8 cellular contexts compared by ENCODE assay signal in the genomic region with DNA sequence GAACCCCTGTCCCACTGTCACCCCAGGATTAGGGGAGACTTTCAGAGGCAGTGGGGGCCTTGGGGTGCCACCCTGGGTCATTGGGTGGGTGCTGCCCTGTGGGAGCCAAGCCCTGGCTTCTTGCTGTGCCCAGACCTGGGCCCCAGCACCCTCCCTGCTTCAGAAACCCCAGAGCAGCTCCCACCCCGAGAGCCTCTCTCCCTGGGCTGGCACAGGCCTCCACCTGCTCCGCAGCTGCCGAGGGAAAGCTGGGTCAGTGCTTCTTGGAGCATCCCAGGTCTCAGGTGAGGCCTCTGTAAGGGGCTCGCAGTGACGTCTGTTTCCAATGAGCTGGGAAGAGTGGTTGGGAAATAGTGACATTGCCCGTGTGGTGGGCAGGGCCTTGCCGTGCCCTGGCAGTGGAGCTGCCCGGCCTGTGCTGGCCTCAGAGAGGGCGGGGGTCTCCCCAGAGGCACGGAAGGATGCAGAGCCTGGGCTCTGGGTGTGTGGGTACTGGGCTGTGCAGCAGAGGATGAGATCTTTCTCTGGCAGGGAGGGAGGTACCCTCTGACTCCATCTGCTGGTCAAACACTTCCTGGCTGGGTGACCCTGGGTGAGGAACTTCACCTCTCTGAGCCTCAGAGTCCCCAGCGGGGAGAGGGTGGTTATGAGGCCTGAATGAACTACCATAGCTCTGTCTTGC. TPM values are rescaled to one million over a fixed set of nuclear protein-coding genes. Genes with fewer than 3 reads are reported as not detected.
DNase-seq lines count a peak whose midpoint lies in the region; ATAC-seq, FAIRE-seq and TF ChIP-seq lines count a peak whose summit lies in the region.

No MANE protein-coding gene starts in this region.

- peaks cover 6% of the 10 kb centered on the region for H3K4me1 ChIP-seq in MM.1S (ENCODE audit: low read length)
- peaks cover 0 to 5% (median 3%) of the 10 kb centered on the region in 4 experiments; a peak in 5 of 7 replicates for H3K4me1 ChIP-seq in H1 (replicated peaks in 1 of 4; ENCODE audit: control insufficient read depth in 3 of 4, insufficient read depth in 4 of 4, low read length in 3 of 4)
- H3K4me1 ChIP-seq in psoas muscle: peaks cover 11% of the 10 kb centered on the region

- H3K14ac ChIP-seq in H1 (ENCODE audit: insufficient read length): no peak overlapping the region

- no peaks in the 10 kb centered on the region for H3K79me2 ChIP-seq in MM.1S (ENCODE audit: low read length)
- H3K79me2 ChIP-seq in H1 (ENCODE audit: control insufficient read depth in 1 of 2, insufficient read depth in 2 of 2, low read length in 2 of 2): no peaks in the 10 kb centered on the region

- intact Hi-C loops in psoas muscle (cut with DNase I): loop anchor here in 1 of 2 donors (5.0 to 10.0 kb wide), 2 partner anchors 38 to 116 kb away; no protein-coding TSS in a partner anchor

- no peak overlapping the region for H4K91ac ChIP-seq in H1 (replicated peaks; ENCODE audit: insufficient read length, low read length)

- no peaks in the 10 kb centered on the region for H3K9me3 ChIP-seq in MM.1S (replicated peaks; ENCODE audit: insufficient read depth, low read length)
- H3K9me3 ChIP-seq in H1 (ENCODE audit: insufficient read depth in 2 of 2, low read depth in 1 of 2, low read length in 1 of 2): no peaks in the 10 kb centered on the region
- H3K9me3 ChIP-seq in psoas muscle: no peaks in the 10 kb centered on the region

- H3K27ac ChIP-seq in MM.1S (ENCODE audit: low read length) (no peak overlapping the region), H1 (ENCODE audit: low read depth, low read length) (no peak overlapping the region; the same call in 1 of the 2 replicates), psoas muscle (no peak overlapping the region)

- no peak overlapping the region for H3K23ac ChIP-seq in H1 (ENCODE audit: insufficient read length)

- H3K56ac ChIP-seq in H1 (replicated peaks; ENCODE audit: insufficient read length, low read depth, low read length): no peak overlapping the region

- no peak overlapping the region for H3K18ac ChIP-seq in H1 (ENCODE audit: extremely low read depth, low read length)

- no peak overlapping the region for H3K4ac ChIP-seq in H1 (replicated peaks; ENCODE audit: insufficient read length, low read depth, low read length)

- H4K5ac ChIP-seq in H1 (ENCODE audit: insufficient read length, low read depth, low read length): no peak overlapping the region

- H3K4me3 ChIP-seq in MM.1S (ENCODE audit: low read length) (no peak overlapping the region), H1 (ENCODE audit: extremely low read depth in 1 of 4, insufficient read depth in 2 of 4, low read depth in 3 of 4, low read length in 4 of 4) (no peak overlapping the region), psoas muscle (no peak overlapping the region)

- H3K36me3 ChIP-seq in MM.1S (replicated peaks; ENCODE audit: insufficient read depth, low read length): no peaks in the 10 kb centered on the region
- peaks cover 2 to 17% (median 9%) of the 10 kb centered on the region in 4 experiments; a peak in 7 of 8 replicates for H3K36me3 ChIP-seq in H1 (ENCODE audit: control insufficient read depth in 2 of 4, insufficient read depth in 4 of 4, low read length in 3 of 4)
- H3K36me3 ChIP-seq in psoas muscle (ENCODE audit: insufficient read depth in 1 of 2, low read depth in 1 of 2): peaks cover 7 to 57% of the 10 kb centered on the region in 2 donors

- no peak for TF ChIP-seq EP300 in H1 (IDR thresholded peaks at IDR 0.05; ENCODE audit: borderline replicate concordance in 1 of 2, low read depth in 2 of 2, low read length in 2 of 2)

- TF ChIP-seq RAD21 in H1 (IDR thresholded peaks at IDR 0.05 in 1 of 2, conservative IDR thresholded peaks at IDR 0.05 in 1 of 2; ENCODE audit: low read depth in 2 of 2, low read length in 2 of 2): peak; percentile 33 to 44

- ATAC-seq in psoas muscle (no peak), GM18907 (IDR thresholded peaks at IDR 0.05; ENCODE audit: unreplicated experiment) (no peak), GM19023 (IDR thresholded peaks at IDR 0.05; ENCODE audit: unreplicated experiment) (no peak), GM21515 (IDR thresholded peaks at IDR 0.05; ENCODE audit: unreplicated experiment) (no peak)

- TF ChIP-seq CTCF in MM.1S (IDR thresholded peaks at IDR 0.05; ENCODE audit: low read length) (peak; percentile 34), H1 (IDR thresholded peaks at IDR 0.05; ENCODE audit: control extremely low read depth in 1 of 3, insufficient read depth in 1 of 3, low read depth in 1 of 3, low read length in 3 of 3) (peak; percentile 37 to 66 (median 62)), psoas muscle (IDR thresholded peaks at IDR 0.05) (peak; percentile 33)

- FAIRE-seq in H1 (lab: Jason Lieb, UNC): no peak

- POLR2A ChIA-PET in H1 (lab: Charles Lee; ENCODE audit: partially characterized antibody): interaction anchor here (0.6 to 3.1 kb wide), 6 partner anchors 13 to 106 kb away, joined by 3 to 11 read pairs (median 3); a partner anchor contains a TSS

- no peaks in the 10 kb centered on the region for H4K20me1 ChIP-seq in MM.1S (ENCODE audit: insufficient read depth, low read length)
- H4K20me1 ChIP-seq in H1 (replicated peaks in 1 of 2; ENCODE audit: control insufficient read depth in 1 of 2, insufficient read depth in 2 of 2, low read length in 2 of 2): peaks cover 0 to 8% of the 10 kb centered on the region in 2 experiments

- DNase-seq in ELR (ENCODE audit: low read depth) (peak; percentile 51), MM.1S (peak; percentile 18), H1 (ENCODE audit: low read depth in 1 of 2, low spot score in 2 of 2) (no peak), psoas muscle (no peak)
- no peak for DNase-seq in activated T-cell treated with anti-CD3 and anti-CD28 coated beads, Interleukin-2, amount 50 U/mL, for 48 hours

- no peaks in the 10 kb centered on the region for H3K79me1 ChIP-seq in H1 (ENCODE audit: low read depth, low read length)

- H2AFZ ChIP-seq in MM.1S (ENCODE audit: low read length): no peak overlapping the region
- no peak overlapping the region for H2AFZ ChIP-seq in H1 (ENCODE audit: low read length)

- H3F3A ChIP-seq in MM.1S (ENCODE audit: insufficient read depth, low read length): peaks cover 3% of the 10 kb centered on the region; the same call in 1 of the 2 replicates

- H4K8ac ChIP-seq in H1 (ENCODE audit: extremely low read depth, insufficient read depth, low read length): no peak overlapping the region; the same call in 1 of the 2 replicates

- TF ChIP-seq POLR2A in H1 (IDR thresholded peaks at IDR 0.05; ENCODE audit: control extremely low read depth in 1 of 2, low read depth in 2 of 2, low read length in 2 of 2): no peak

- H3K23me2 ChIP-seq in H1 (ENCODE audit: low read depth, low read length): no peaks in the 10 kb centered on the region

- no peak overlapping the region for H2AK5ac ChIP-seq in H1 (ENCODE audit: low read depth, low read length)

- 79% methylated on average over 11 of the region's 11 CpGs; no CpG with 5 or more reads in 1 of the 2 experiments for WGBS in H1 (ENCODE audit: extremely low coverage in 1 of 2, insufficient coverage in 1 of 2, insufficient read length in 1 of 2, insufficient replicate concordance in 2 of 2, low coverage in 1 of 2, low lambda C conversion rate in 2 of 2, missing lambda C conversion rate in 1 of 2), 2 experiments
- 69 to 78% (median 72%) methylated on average over 10 to 11 of the region's 11 CpGs for whole genome bisulfite sequencing in psoas muscle, 3 donors

- H2BK12ac ChIP-seq in H1 (ENCODE audit: low read depth, low read length): no peak overlapping the region

- no peaks in the 10 kb centered on the region for H3K27me3 ChIP-seq in MM.1S (replicated peaks; ENCODE audit: insufficient read depth, low read length)
- H3K27me3 ChIP-seq in H1 (replicated peaks in 1 of 4; ENCODE audit: control insufficient read depth in 3 of 4, extremely low read depth in 1 of 4, insufficient read depth in 3 of 4, low read length in 3 of 4): no peaks in the 10 kb centered on the region
- H3K27me3 ChIP-seq in psoas muscle (ENCODE audit: insufficient read depth in 3 of 3, low read length in 2 of 3): no peaks in the 10 kb centered on the region

- H3K9ac ChIP-seq in MM.1S (ENCODE audit: low read length) (no peak overlapping the region), H1 (replicated peaks in 1 of 4; ENCODE audit: extremely low read depth in 1 of 4, low read depth in 3 of 4, low read length in 3 of 4) (no peak overlapping the region)

- no peak overlapping the region for H2BK15ac ChIP-seq in H1 (ENCODE audit: low read length)

- CTCF ChIA-PET in H1 (lab: Charles Lee; ENCODE audit: partially characterized antibody): interaction anchor here (0.6 to 10.4 kb wide), 17 partner anchors 8 to 113 kb away, joined by 3 to 158 read pairs (median 4); a partner anchor contains a TSS

- H3K4me2 ChIP-seq in MM.1S (ENCODE audit: low read depth, low read length): no peak overlapping the region
- H3K4me2 ChIP-seq in H1 (ENCODE audit: insufficient read depth in 1 of 2, low read depth in 2 of 2, low read length in 2 of 2): no peak overlapping the region

- no peak overlapping the region for H2BK20ac ChIP-seq in H1 (ENCODE audit: low read length)

- H3K9me2 ChIP-seq in MM.1S (replicated peaks; ENCODE audit: insufficient read depth, low read length): no peaks in the 10 kb centered on the region

- H2BK5ac ChIP-seq in H1 (ENCODE audit: low read depth, low read length): no peak overlapping the region

- no peak overlapping the region for H2BK120ac ChIP-seq in H1 (replicated peaks; ENCODE audit: low read depth, low read length)

RNA-seq across cellular contexts. Expression of a gene that starts 23.0 kb away (rescaled TPM):
- 0.21 and 0.54 TPM in 2 replicates for total RNA-seq in H1 (2021; fragmentation: NEBNext Ultra II Directional; extraction: Animal tissue kit (Norgen Biotek cat#: 25700))
- polyA plus RNA-seq in H1 (2011; rRNA removed): 0.50 and 0.71 TPM in 2 replicates
- polyA plus RNA-seq in H1 (2011; cell fraction: cytosol; rRNA removed): 0.62 TPM
- 0.90 TPM for polyA plus RNA-seq in H1 (2011; cell fraction: nucleus; rRNA removed)
- polyA plus RNA-seq in H1 (2012, experiment 1 of 2): 0.70 to 0.97 TPM (median 0.76 TPM) in 4 replicates
- 0.70 TPM for polyA plus RNA-seq in H1 (2012, experiment 2 of 2)
- 0.59 TPM for polyA plus RNA-seq in H1 (2013, experiment 1 of 2)
- polyA plus RNA-seq in H1 (2013, experiment 2 of 2): 0.77 TPM
- 0.28 and 0.51 TPM in 2 replicates for polyA minus RNA-seq in H1 (2011; rRNA and poly(A)+ RNA removed)
- not detected for polyA minus RNA-seq in H1 (2011; cell fraction: cytosol; rRNA and poly(A)+ RNA removed)
- not detected for polyA minus RNA-seq in H1 (2011; cell fraction: nucleus; rRNA and poly(A)+ RNA removed)
- under 1 TPM; 0.17 to 0.43 (median 0.20) TPM for total RNA-seq in psoas muscle
- 1 to 10 TPM in 1 of 3 donors, under 1 TPM in 2; 0.36 to 1.2 (median 0.72) TPM for polyA plus RNA-seq in psoas muscle

RNA-seq across cellular contexts. Expression of a gene that starts 23.1 kb away (rescaled TPM):
- total RNA-seq in H1 (2021; fragmentation: NEBNext Ultra II Directional; extraction: Animal tissue kit (Norgen Biotek cat#: 25700)): 150 and 160 TPM in 2 replicates
- polyA plus RNA-seq in H1 (2011; rRNA removed) (176 and 193 TPM in 2 replicates), psoas muscle (100 to 1,000 TPM; 215 to 280 (median 238) TPM)
- 218 TPM for polyA plus RNA-seq in H1 (2011; cell fraction: cytosol; rRNA removed)
- 122 TPM for polyA plus RNA-seq in H1 (2011; cell fraction: nucleus; rRNA removed)
- polyA plus RNA-seq in H1 (2012, experiment 1 of 2): 205 to 242 TPM (median 231 TPM) in 4 replicates
- 111 TPM for polyA plus RNA-seq in H1 (2012, experiment 2 of 2)
- 192 TPM for polyA plus RNA-seq in H1 (2013, experiment 1 of 2)
- polyA plus RNA-seq in H1 (2013, experiment 2 of 2): 197 TPM
- 15.5 and 27.1 TPM in 2 replicates for polyA minus RNA-seq in H1 (2011; rRNA and poly(A)+ RNA removed)
- 61.7 TPM for polyA minus RNA-seq in H1 (2011; cell fraction: cytosol; rRNA and poly(A)+ RNA removed)
- polyA minus RNA-seq in H1 (2011; cell fraction: nucleus; rRNA and poly(A)+ RNA removed): 25.0 TPM
- total RNA-seq in psoas muscle: 10 to 100 TPM; 69.2 to 95.9 (median 88.4) TPM

RNA-seq across cellular contexts. Expression of a gene that starts 24.3 kb away (rescaled TPM):
- 25.8 and 32.1 TPM in 2 replicates for total RNA-seq in H1 (2021; fragmentation: NEBNext Ultra II Directional; extraction: Animal tissue kit (Norgen Biotek cat#: 25700))
- polyA plus RNA-seq in H1 (2011; rRNA removed) (17.7 and 23.4 TPM in 2 replicates), psoas muscle (10 to 100 TPM; 10.3 to 16.9 (median 12.1) TPM)
- 14.9 TPM for polyA plus RNA-seq in H1 (2011; cell fraction: cytosol; rRNA removed)
- 22.0 TPM for polyA plus RNA-seq in H1 (2011; cell fraction: nucleus; rRNA removed)
- 15.6 to 22.2 TPM (median 20.4 TPM) in 4 replicates for polyA plus RNA-seq in H1 (2012, experiment 1 of 2)
- polyA plus RNA-seq in H1 (2012, experiment 2 of 2): 17.6 TPM
- 14.6 TPM for polyA plus RNA-seq in H1 (2013, experiment 1 of 2)
- 15.0 TPM for polyA plus RNA-seq in H1 (2013, experiment 2 of 2)
- 19.8 and 22.6 TPM in 2 replicates for polyA minus RNA-seq in H1 (2011; rRNA and poly(A)+ RNA removed)
- polyA minus RNA-seq in H1 (2011; cell fraction: cytosol; rRNA and poly(A)+ RNA removed): 31.2 TPM
- 15.0 TPM for polyA minus RNA-seq in H1 (2011; cell fraction: nucleus; rRNA and poly(A)+ RNA removed)
- total RNA-seq in psoas muscle: 10 to 100 TPM; 16.4 to 24.7 (median 18.9) TPM

RNA-seq across cellular contexts. Expression of a gene that starts 53.9 kb away (rescaled TPM):
- 2.7 and 3.3 TPM in 2 replicates for total RNA-seq in H1 (2021; fragmentation: NEBNext Ultra II Directional; extraction: Animal tissue kit (Norgen Biotek cat#: 25700))
- 2.7 and 3.8 TPM in 2 replicates for polyA plus RNA-seq in H1 (2011; rRNA removed)
- 2.0 TPM for polyA plus RNA-seq in H1 (2011; cell fraction: cytosol; rRNA removed)
- 3.6 TPM for polyA plus RNA-seq in H1 (2011; cell fraction: nucleus; rRNA removed)
- 2.3 to 3.8 TPM (median 2.9 TPM) in 4 replicates for polyA plus RNA-seq in H1 (2012, experiment 1 of 2)
- 2.9 TPM for polyA plus RNA-seq in H1 (2012, experiment 2 of 2)
- 2.0 TPM for polyA plus RNA-seq in H1 (2013, experiment 1 of 2)
- 1.9 TPM for polyA plus RNA-seq in H1 (2013, experiment 2 of 2)
- polyA minus RNA-seq in H1 (2011; rRNA and poly(A)+ RNA removed): 1.4 and 1.8 TPM in 2 replicates
- polyA minus RNA-seq in H1 (2011; cell fraction: cytosol; rRNA and poly(A)+ RNA removed): 4.4 TPM
- 4.6 TPM for polyA minus RNA-seq in H1 (2011; cell fraction: nucleus; rRNA and poly(A)+ RNA removed)
- total RNA-seq in psoas muscle: under 1 TPM in 2 of 4 donors, not detected in 2; 0.25 to 0.36 TPM
- under 1 TPM; 0.10 to 0.18 (median 0.18) TPM for polyA plus RNA-seq in psoas muscle

Comparison
In these comparisons a context has a peak if more than half of its experiments do, and no peak if none do; other contexts are left out.
1. DNase-seq: peak in ELR (single experiment) and MM.1S (single experiment); none in H1 (0 of 2), psoas muscle (0 of 2) and activated T-cell treated with anti-CD3 and anti-CD28 coated beads, Interleukin-2, amount 50 U/mL, for 48 hours (0 of 2).
2. Peak in every context shown above with its lines, with median percentiles within 50 percentile points of each other: CTCF ChIP-seq.